In the genomic region with DNA sequence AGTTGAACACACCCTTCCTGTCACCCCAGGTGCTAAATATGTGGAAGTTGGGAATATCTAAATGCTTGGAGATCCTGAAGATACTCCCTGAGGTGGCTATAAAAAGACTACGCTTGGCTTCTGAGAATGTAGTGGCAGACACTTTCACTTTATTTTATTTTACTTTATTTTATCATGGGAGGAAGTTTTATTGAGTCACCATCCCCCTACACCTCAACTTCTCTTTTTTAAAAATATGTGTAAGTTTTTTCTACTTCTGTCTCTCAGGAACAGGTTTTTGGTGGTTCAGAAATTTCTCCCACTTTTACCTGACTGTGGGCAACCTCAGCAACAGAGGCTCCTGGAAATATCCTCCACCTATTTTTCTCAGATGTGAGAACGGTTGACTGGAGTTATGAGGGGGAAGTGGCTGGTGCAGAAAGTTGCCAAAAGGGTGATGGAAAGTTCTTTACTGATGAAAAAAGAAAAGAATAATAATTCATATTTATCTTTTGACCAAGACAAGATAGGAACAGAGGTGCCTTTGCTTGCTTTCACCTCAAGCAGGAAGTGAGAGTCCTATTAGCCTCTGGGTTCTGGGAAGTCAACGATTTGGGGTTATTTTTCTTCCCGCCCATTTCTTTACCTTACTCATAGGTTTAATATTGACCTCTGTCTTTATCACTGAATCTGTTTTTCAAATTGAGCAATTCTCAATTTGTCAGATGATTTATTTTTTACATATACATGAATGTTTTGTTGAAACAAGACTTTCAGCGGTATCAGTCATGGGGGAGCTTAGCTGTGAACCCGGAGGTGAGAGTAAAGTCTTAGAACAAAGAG, we compare ENCODE assay signal across 8 cellular contexts.
A peak's percentile ranks its signal among the peaks of the same experiment; 100 is the strongest.
DNase-seq lines count a peak whose midpoint lies in the region; ATAC-seq and TF ChIP-seq lines count a peak whose summit lies in the region.
"Had no signal": no experiment of that assay in that cellular context is flagged by ENCODE, and none has a peak within 500 bp of the region (broad histone marks: within the 10 kb centered on the region; RNA-seq: fewer than 3 reads in every experiment).

No MANE protein-coding gene starts in this region.

- H3K4me1 Mint-ChIP-seq in central memory CD8-positive, alpha-beta T cell = peaks cover 17% of the 10 kb centered on the region
- no peaks in the 10 kb centered on the region for H3K4me1 Mint-ChIP-seq in WTC11
- H3K4me1 Mint-ChIP-seq: brain had no signal

- peak overlapping the region; percentile 36 for H3K4me3 Mint-ChIP-seq in central memory CD8-positive, alpha-beta T cell
- no peak overlapping the region for H3K4me3 Mint-ChIP-seq in WTC11
- H3K4me3 Mint-ChIP-seq: brain had no signal

- no peak for TF ChIP-seq CTCF in WTC11 (IDR thresholded peaks at IDR 0.05)

- no peaks in the 10 kb centered on the region for H3K9me3 Mint-ChIP-seq in central memory CD8-positive, alpha-beta T cell
- H3K9me3 Mint-ChIP-seq in WTC11 = peaks cover 9% of the 10 kb centered on the region
- H3K9me3 Mint-ChIP-seq: brain had no signal

- no peak overlapping the region for H3K4me3 ChIP-seq in H7 (ENCODE audit: insufficient read depth, low read depth, low read length)

- no peak overlapping the region for H3K27ac Mint-ChIP-seq in central memory CD8-positive, alpha-beta T cell (ENCODE audit: low read depth)
- H3K27ac Mint-ChIP-seq in WTC11 = no peak overlapping the region
- H3K27ac Mint-ChIP-seq: brain had no signal

- no peaks in the 10 kb centered on the region for H3K36me3 ChIP-seq in H7 (replicated peaks; ENCODE audit: control insufficient read depth, insufficient read depth, low read length)

- ATAC-seq in GM18861 (IDR thresholded peaks at IDR 0.05; ENCODE audit: unreplicated experiment) = peak; percentile 69
- peak; percentile 75 for ATAC-seq in GM21576 (IDR thresholded peaks at IDR 0.05; ENCODE audit: unreplicated experiment)
- ATAC-seq in HG03521 (IDR thresholded peaks at IDR 0.05; ENCODE audit: unreplicated experiment) = peak; percentile 58
- peak; percentile 42 for ATAC-seq in central memory CD8-positive, alpha-beta T cell (replicated peaks; ENCODE audit: extremely low read depth, poor library complexity, severe bottlenecking)
- no peak for ATAC-seq in WTC11

- CTCF ChIA-PET in WTC11 (lab: Charles Lee) = no interaction called here

- H3K36me3 Mint-ChIP-seq in central memory CD8-positive, alpha-beta T cell (ENCODE audit: insufficient read depth) = peaks cover 2% of the 10 kb centered on the region
- no peaks in the 10 kb centered on the region for H3K36me3 Mint-ChIP-seq in WTC11
- H3K36me3 Mint-ChIP-seq: brain had no signal

- no peak for DNase-seq in central memory CD8-positive, alpha-beta T cell (ENCODE audit: low spot score in 2 of 2)
- DNase-seq in WTC11 (ENCODE audit: low spot score) = no peak
- no peak for DNase-seq in H7
- no peak for DNase-seq in GM19238 (ENCODE audit: insufficient read length, low spot score)

- H3K27me3 Mint-ChIP-seq in central memory CD8-positive, alpha-beta T cell = peaks cover 29% of the 10 kb centered on the region
- H3K27me3 Mint-ChIP-seq in WTC11 (ENCODE audit: low read depth) = no peaks in the 10 kb centered on the region
- H3K27me3 Mint-ChIP-seq: brain had no signal

- POLR2A ChIA-PET in WTC11 (lab: Charles Lee) = no interaction called here

- H3K27me3 ChIP-seq in H7 (ENCODE audit: control insufficient read depth, insufficient read depth, low read length) = no peaks in the 10 kb centered on the region

TF ChIP-seq in WTC11, 78 proteins besides CTCF, POLR2A, EP300 and RAD21 (continues in another document):
- TF ChIP-seq, protein P1, sequence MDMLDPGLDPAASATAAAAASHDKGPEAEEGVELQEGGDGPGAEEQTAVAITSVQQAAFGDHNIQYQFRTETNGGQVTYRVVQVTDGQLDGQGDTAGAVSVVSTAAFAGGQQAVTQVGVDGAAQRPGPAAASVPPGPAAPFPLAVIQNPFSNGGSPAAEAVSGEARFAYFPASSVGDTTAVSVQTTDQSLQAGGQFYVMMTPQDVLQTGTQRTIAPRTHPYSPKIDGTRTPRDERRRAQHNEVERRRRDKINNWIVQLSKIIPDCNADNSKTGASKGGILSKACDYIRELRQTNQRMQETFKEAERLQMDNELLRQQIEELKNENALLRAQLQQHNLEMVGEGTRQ (CRISPR knock-in tag; IDR thresholded peaks at IDR 0.05) = no peak
- TF ChIP-seq ZNF121 (CRISPR knock-in tag; IDR thresholded peaks at IDR 0.05) (no peak), SOX15 (CRISPR knock-in tag; IDR thresholded peaks at IDR 0.05) (no peak), RELA (CRISPR knock-in tag; IDR thresholded peaks at IDR 0.05; ENCODE audit: borderline replicate concordance) (no peak), MXD4 (CRISPR knock-in tag; IDR thresholded peaks at IDR 0.05; ENCODE audit: borderline replicate concordance) (no peak), E2F4 (CRISPR knock-in tag; IDR thresholded peaks at IDR 0.05; ENCODE audit: borderline replicate concordance, low read depth) (no peak), FOXJ3 (CRISPR knock-in tag; IDR thresholded peaks at IDR 0.05; ENCODE audit: borderline replicate concordance) (no peak), FOXK1 (CRISPR knock-in tag; IDR thresholded peaks at IDR 0.05) (no peak), GRHL2 (CRISPR knock-in tag; IDR thresholded peaks at IDR 0.05; ENCODE audit: insufficient replicate concordance, severe bottlenecking) (no peak), GTF2I (CRISPR knock-in tag; conservative IDR thresholded peaks at IDR 0.05) (no peak), ZNF263 (CRISPR knock-in tag; IDR thresholded peaks at IDR 0.05; ENCODE audit: low read depth) (no peak)
- TF ChIP-seq, protein P2, sequence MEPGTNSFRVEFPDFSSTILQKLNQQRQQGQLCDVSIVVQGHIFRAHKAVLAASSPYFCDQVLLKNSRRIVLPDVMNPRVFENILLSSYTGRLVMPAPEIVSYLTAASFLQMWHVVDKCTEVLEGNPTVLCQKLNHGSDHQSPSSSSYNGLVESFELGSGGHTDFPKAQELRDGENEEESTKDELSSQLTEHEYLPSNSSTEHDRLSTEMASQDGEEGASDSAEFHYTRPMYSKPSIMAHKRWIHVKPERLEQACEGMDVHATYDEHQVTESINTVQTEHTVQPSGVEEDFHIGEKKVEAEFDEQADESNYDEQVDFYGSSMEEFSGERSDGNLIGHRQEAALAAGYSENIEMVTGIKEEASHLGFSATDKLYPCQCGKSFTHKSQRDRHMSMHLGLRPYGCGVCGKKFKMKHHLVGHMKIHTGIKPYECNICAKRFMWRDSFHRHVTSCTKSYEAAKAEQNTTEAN (CRISPR knock-in tag; IDR thresholded peaks at IDR 0.05) = no peak
- TF ChIP-seq, protein P3, sequence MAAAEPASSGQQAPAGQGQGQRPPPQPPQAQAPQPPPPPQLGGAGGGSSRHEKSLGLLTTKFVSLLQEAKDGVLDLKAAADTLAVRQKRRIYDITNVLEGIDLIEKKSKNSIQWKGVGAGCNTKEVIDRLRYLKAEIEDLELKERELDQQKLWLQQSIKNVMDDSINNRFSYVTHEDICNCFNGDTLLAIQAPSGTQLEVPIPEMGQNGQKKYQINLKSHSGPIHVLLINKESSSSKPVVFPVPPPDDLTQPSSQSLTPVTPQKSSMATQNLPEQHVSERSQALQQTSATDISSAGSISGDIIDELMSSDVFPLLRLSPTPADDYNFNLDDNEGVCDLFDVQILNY (CRISPR knock-in tag; IDR thresholded peaks at IDR 0.05) = no peak
- TF ChIP-seq, protein P4, sequence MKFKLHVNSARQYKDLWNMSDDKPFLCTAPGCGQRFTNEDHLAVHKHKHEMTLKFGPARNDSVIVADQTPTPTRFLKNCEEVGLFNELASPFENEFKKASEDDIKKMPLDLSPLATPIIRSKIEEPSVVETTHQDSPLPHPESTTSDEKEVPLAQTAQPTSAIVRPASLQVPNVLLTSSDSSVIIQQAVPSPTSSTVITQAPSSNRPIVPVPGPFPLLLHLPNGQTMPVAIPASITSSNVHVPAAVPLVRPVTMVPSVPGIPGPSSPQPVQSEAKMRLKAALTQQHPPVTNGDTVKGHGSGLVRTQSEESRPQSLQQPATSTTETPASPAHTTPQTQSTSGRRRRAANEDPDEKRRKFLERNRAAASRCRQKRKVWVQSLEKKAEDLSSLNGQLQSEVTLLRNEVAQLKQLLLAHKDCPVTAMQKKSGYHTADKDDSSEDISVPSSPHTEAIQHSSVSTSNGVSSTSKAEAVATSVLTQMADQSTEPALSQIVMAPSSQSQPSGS (CRISPR knock-in tag; IDR thresholded peaks at IDR 0.05; ENCODE audit: borderline replicate concordance, low read depth) = no peak
